ENCODE assay signal across 1 cellular context in genomic region chr11:10116588-10116987, GRCh38.
TF ChIP-seq lines count a peak whose summit lies in the region.

No MANE protein-coding gene starts in this region.

TF ChIP-seq in IMR-90, 13 proteins besides CTCF, POLR2A, EP300 and RAD21 (continued from another document):
- TF ChIP-seq USF2 (IDR thresholded peaks at IDR 0.05; ENCODE audit: low read depth, low read length), result no peak
